Comparison of ENCODE assay signal across 17 cellular contexts in genomic region chr3:129173725-129174124, GRCh38. TPM values are rescaled to one million over a fixed set of nuclear protein-coding genes. Genes with fewer than 3 reads are reported as not detected.
DNase-seq lines count a peak whose midpoint lies in the region; ATAC-seq and TF ChIP-seq lines count a peak whose summit lies in the region.
"Had no signal": no experiment of that assay in that cellular context is flagged by ENCODE, and none has a peak within 500 bp of the region (broad histone marks: within the 10 kb centered on the region; RNA-seq: fewer than 3 reads in every experiment).

No MANE protein-coding gene starts in this region.

- peaks cover 75% of the 10 kb centered on the region for H4K20me1 ChIP-seq in OCI-LY7 (ENCODE audit: insufficient read depth, low read length)

- intact Hi-C loops in OCI-LY7 (cut with micrococcal nuclease; ENCODE audit: unreplicated experiment) = no loop called here
- intact Hi-C loops in gastrocnemius medialis (cut with DNase I; ENCODE audit: low total_unique reads) = no loop called here
- intact Hi-C loops in Calu3 (cut with micrococcal nuclease; ENCODE audit: unreplicated experiment) = no loop called here

- H3K4me3 ChIP-seq in OCI-LY7 (ENCODE audit: low read depth, low read length, poor library complexity, severe bottlenecking) (no peak overlapping the region), gastrocnemius medialis (peak overlapping the region; percentile 4 to 36 (median 27))
- H3K4me3 ChIP-seq: uterus had no signal

- H3K4me2 ChIP-seq in OCI-LY7 (ENCODE audit: low read length) = 0 out of 2 replicates have a peak overlapping the region, but pooled peaks have one; percentile 3

- peaks cover 98% of the 10 kb centered on the region for H3K79me2 ChIP-seq in OCI-LY7 (ENCODE audit: insufficient read depth, low read depth, low read length)

- H3K4me3 Mint-ChIP-seq in activated T-cell treated with anti-CD3 and anti-CD28 coated beads, Interleukin-2, amount 50 U/mL, for 72 hours = peak overlapping the region in 1 of 2 donors; percentile 29
- H3K4me3 Mint-ChIP-seq in endothelial cell (ENCODE audit: unreplicated experiment) = no peak overlapping the region
- no peak overlapping the region for H3K4me3 Mint-ChIP-seq in Calu3 (ENCODE audit: low read depth, unreplicated experiment)

- H3K9me2 ChIP-seq in OCI-LY7 (ENCODE audit: insufficient read depth, low read length) = no peaks in the 10 kb centered on the region

- peaks cover 98% of the 10 kb centered on the region for H3K36me3 ChIP-seq in OCI-LY7 (ENCODE audit: insufficient read depth, low read length)
- peaks cover 10 to 36% of the 10 kb centered on the region in 2 donors for H3K36me3 ChIP-seq in gastrocnemius medialis
- H3K36me3 ChIP-seq: uterus had no signal

- H3K4me1 ChIP-seq in OCI-LY7 (ENCODE audit: insufficient read depth, low read length, poor library complexity, severe bottlenecking) = peaks cover 21% of the 10 kb centered on the region
- peaks cover 77 to 87% of the 10 kb centered on the region in 2 donors for H3K4me1 ChIP-seq in gastrocnemius medialis

- peak overlapping the region; percentile 82 for H3K27ac Mint-ChIP-seq in activated T-cell treated with anti-CD3 and anti-CD28 coated beads, Interleukin-2, amount 50 U/mL, for 72 hours
- H3K27ac Mint-ChIP-seq in endothelial cell (ENCODE audit: unreplicated experiment) (peak overlapping the region; percentile 64), Calu3 (ENCODE audit: unreplicated experiment) (no peak overlapping the region)

- no peak overlapping the region for H2AFZ ChIP-seq in OCI-LY7 (ENCODE audit: low read length)

- POLR2A ChIA-PET in OCI-LY7 (lab: Charles Lee) = no interaction called here

- DNase-seq in activated T-cell treated with anti-CD3 and anti-CD28 coated beads, Interleukin-2, amount 50 U/mL, for 72 hours = no peak
- DNase-seq in activated T-cell treated with anti-CD3 and anti-CD28 coated beads for 4 hours = no peak
- DNase-seq in OCI-LY7 (ENCODE audit: low spot score) = no peak
- DNase-seq in endothelial cell (ENCODE audit: low spot score) = no peak
- DNase-seq in gastrocnemius medialis = no peak
- DNase-seq in COLO668 (lab: John Stamatoyannopoulos, UW; ENCODE audit: unreplicated experiment) = no peak
- no peak for DNase-seq in Calu3
- DNase-seq: amniotic stem cell; DMS 273 treated with DMSO at 0.1 percent for 48 hours; mammary epithelial cell; NCI-H2081; NCI-H526 treated with DMSO at 0.1 percent for 48 hours; sigmoid colon; stimulated activated CD4-positive, alpha-beta T cell treated with anti-CD3 and anti-CD28 coated beads, Interleukin-4, amount 100 ng/mL, for 4 hours; uterus had no signal

- no peak for ATAC-seq in activated T-cell treated with anti-CD3 and anti-CD28 coated beads, Interleukin-2, amount 50 U/mL, for 72 hours (replicated peaks in 1 of 2)
- ATAC-seq in gastrocnemius medialis (no peak), GM21576 (IDR thresholded peaks at IDR 0.05; ENCODE audit: unreplicated experiment) (no peak)

- peaks cover 51% of the 10 kb centered on the region for H3K4me1 Mint-ChIP-seq in activated T-cell treated with anti-CD3 and anti-CD28 coated beads, Interleukin-2, amount 50 U/mL, for 72 hours (ENCODE audit: low read depth)
- H3K4me1 Mint-ChIP-seq in endothelial cell (ENCODE audit: unreplicated experiment) = peaks cover 3% of the 10 kb centered on the region
- H3K4me1 Mint-ChIP-seq in Calu3 (ENCODE audit: low read depth, unreplicated experiment) = peaks cover 32% of the 10 kb centered on the region

- H3K9me3 Mint-ChIP-seq in activated T-cell treated with anti-CD3 and anti-CD28 coated beads, Interleukin-2, amount 50 U/mL, for 72 hours = no peaks in the 10 kb centered on the region
- H3K9me3 Mint-ChIP-seq in endothelial cell (ENCODE audit: unreplicated experiment) (no peaks in the 10 kb centered on the region), Calu3 (ENCODE audit: low read depth, unreplicated experiment) (no peaks in the 10 kb centered on the region)

- no peak for TF ChIP-seq POLR2A in gastrocnemius medialis (IDR thresholded peaks at IDR 0.05)

- BruUV-seq in OCI-LY7 (replicated peaks; lab: Mats Ljungman, UMichigan) = no TSS peak
- BruUV-seq in Calu3 (replicated peaks; lab: Mats Ljungman, UMichigan) = no TSS peak

- H3K27ac ChIP-seq in OCI-LY7 (ENCODE audit: low read depth, low read length, poor library complexity, severe bottlenecking) = no peak overlapping the region
- H3K27ac ChIP-seq in gastrocnemius medialis = peak overlapping the region; percentile 96 to 100 (median 100)
- H3K27ac ChIP-seq: VCaP had no signal

- CTCF ChIA-PET in OCI-LY7 (lab: Charles Lee; ENCODE audit: unreplicated experiment) (no interaction called here), Calu3 (lab: Charles Lee) (no interaction called here)

- in situ Hi-C loops in gastrocnemius medialis (cut with MboI; ENCODE audit: low sequenced_read_pairs in 4 of 4) = no loop called here

- peaks cover 14 to 46% of the 10 kb centered on the region in 2 donors for H3K36me3 Mint-ChIP-seq in activated T-cell treated with anti-CD3 and anti-CD28 coated beads, Interleukin-2, amount 50 U/mL, for 72 hours (ENCODE audit: insufficient read depth in 2 of 2)
- H3K36me3 Mint-ChIP-seq in endothelial cell (ENCODE audit: low read depth, unreplicated experiment) = peaks cover 33% of the 10 kb centered on the region
- peaks cover 86% of the 10 kb centered on the region for H3K36me3 Mint-ChIP-seq in Calu3 (ENCODE audit: insufficient read depth, unreplicated experiment)

- TF ChIP-seq CTCF in OCI-LY7 (conservative IDR thresholded peaks at IDR 0.05; ENCODE audit: low read length) (no peak), endothelial cell (IDR thresholded peaks at IDR 0.05; ENCODE audit: unreplicated experiment) (no peak), gastrocnemius medialis (IDR thresholded peaks at IDR 0.05 in 4 of 5, conservative IDR thresholded peaks at IDR 0.05 in 1 of 5) (no peak), Calu3 (IDR thresholded peaks at IDR 0.05; ENCODE audit: unreplicated experiment) (no peak)

- no peaks in the 10 kb centered on the region for H3K9me3 ChIP-seq in OCI-LY7 (ENCODE audit: low read length)
- no peaks in the 10 kb centered on the region for H3K9me3 ChIP-seq in gastrocnemius medialis
- H3K9me3 ChIP-seq: sigmoid colon, uterus had no signal

- H3K27me3 Mint-ChIP-seq in activated T-cell treated with anti-CD3 and anti-CD28 coated beads, Interleukin-2, amount 50 U/mL, for 72 hours (ENCODE audit: low read depth) = no peaks in the 10 kb centered on the region
- H3K27me3 Mint-ChIP-seq in endothelial cell (ENCODE audit: unreplicated experiment) (no peaks in the 10 kb centered on the region), Calu3 (ENCODE audit: unreplicated experiment) (no peaks in the 10 kb centered on the region)

- no peaks in the 10 kb centered on the region for H3K27me3 ChIP-seq in gastrocnemius medialis
- H3K27me3 ChIP-seq: sigmoid colon, uterus had no signal

RNA-seq across cellular contexts. Expression of gene CNBP, which starts 10.0 kb away (rescaled TPM):
- total RNA-seq in activated T-cell treated with anti-CD3 and anti-CD28 coated beads, Interleukin-2, amount 50 U/mL, for 72 hours = 100 to 1,000 TPM; 450 to 480 TPM
- 336 and 350 TPM in 2 replicates for total RNA-seq in OCI-LY7 (2014; rRNA removed; shearing (Covaris generic))
- 322 and 324 TPM in 2 replicates for total RNA-seq in OCI-LY7 (2022)
- total RNA-seq in endothelial cell (ENCODE audit: unreplicated experiment) = 192 TPM
- 1,000 to 10,000 TPM in 2 of 4 donors, 100 to 1,000 TPM in 2; 784 to 1,263 (median 979) TPM for total RNA-seq in gastrocnemius medialis
- total RNA-seq in Calu3 (2022) = 331 and 355 TPM in 2 replicates

RNA-seq across cellular contexts. Expression of gene ISY1, which starts 12.9 kb away (rescaled TPM):
- 10 to 100 TPM; 50.2 to 68.9 TPM for total RNA-seq in activated T-cell treated with anti-CD3 and anti-CD28 coated beads, Interleukin-2, amount 50 U/mL, for 72 hours
- 34.5 and 40.3 TPM in 2 replicates for total RNA-seq in OCI-LY7 (2014; rRNA removed; shearing (Covaris generic))
- 54.9 and 62.1 TPM in 2 replicates for total RNA-seq in OCI-LY7 (2022)
- 61.9 TPM for total RNA-seq in endothelial cell (ENCODE audit: unreplicated experiment)
- 10 to 100 TPM; 19.6 to 34.9 (median 22.3) TPM for total RNA-seq in gastrocnemius medialis
- total RNA-seq in Calu3 (2022) = 63.8 and 77.0 TPM in 2 replicates

RNA-seq across cellular contexts. Expression of gene RAB43, which starts 52.1 kb away (rescaled TPM):
- 10 to 100 TPM; 82.5 to 95.5 TPM for total RNA-seq in activated T-cell treated with anti-CD3 and anti-CD28 coated beads, Interleukin-2, amount 50 U/mL, for 72 hours
- total RNA-seq in OCI-LY7 (2014; rRNA removed; shearing (Covaris generic)) = 11.6 and 12.5 TPM in 2 replicates
- total RNA-seq in OCI-LY7 (2022) (10.4 and 14.1 TPM in 2 replicates), endothelial cell (ENCODE audit: unreplicated experiment) (53.0 TPM), gastrocnemius medialis (1 to 10 TPM; 1.1 to 3.9 (median 2.5) TPM), Calu3 (2022) (21.2 and 27.4 TPM in 2 replicates)
